Comparison of ENCODE assay signal across 17 cellular contexts in genomic region chr12:6206327-6206726, GRCh38. TPM values are rescaled to one million over a fixed set of nuclear protein-coding genes. Genes with fewer than 3 reads are reported as not detected.
A peak's percentile ranks its signal among the peaks of the same experiment; 100 is the strongest.
DNase-seq lines count a peak whose midpoint lies in the region; ATAC-seq and TF ChIP-seq lines count a peak whose summit lies in the region.
"Had no signal": no experiment of that assay in that cellular context is flagged by ENCODE, and none has a peak within 500 bp of the region (broad histone marks: within the 10 kb centered on the region; RNA-seq: fewer than 3 reads in every experiment).

No MANE protein-coding gene starts in this region.

- peaks cover 0 to 33% (median 7%) of the 10 kb centered on the region in 9 donors for H3K36me3 ChIP-seq in heart left ventricle
- peaks cover 4% of the 10 kb centered on the region for H3K36me3 ChIP-seq in right atrium auricular region
- H3K36me3 ChIP-seq in rectal smooth muscle tissue (ENCODE audit: control insufficient read depth, insufficient read depth, low read length), result no peaks in the 10 kb centered on the region
- H3K36me3 ChIP-seq in vagina, result no peaks in the 10 kb centered on the region

- WGBS in heart left ventricle, 4 donors, result 62 to 76% (median 66%) methylated on average over 4 of the region's 4 CpGs

- POLR2A ChIA-PET in activated CD4-positive, alpha-beta T cell treated with anti-CD3 and anti-CD28 coated beads for 36 hours (lab: Charles Lee), result no interaction called here

- peak overlapping the region; percentile 54 to 99 (median 94) for H3K27ac ChIP-seq in heart left ventricle
- H3K27ac ChIP-seq in right atrium auricular region, result peak overlapping the region; percentile 92 to 94
- H3K27ac ChIP-seq in rectal smooth muscle tissue (ENCODE audit: low read depth, low read length), result peak overlapping the region; percentile 98
- peak overlapping the region; percentile 91 for H3K27ac ChIP-seq in vagina

- ATAC-seq in heart left ventricle (peak in 2 of 4 donors; percentile 11 to 40), Right ventricle myocardium superior (ENCODE audit: poor library complexity) (no peak), HG02938 (IDR thresholded peaks at IDR 0.05; ENCODE audit: unreplicated experiment) (no peak)
- no peak for ATAC-seq in activated CD4-positive, alpha-beta T cell treated with anti-CD3 and anti-CD28 coated beads for 36 hours
- ATAC-seq: natural killer cell had no signal

- no peak for TF ChIP-seq CTCF in heart left ventricle (IDR thresholded peaks at IDR 0.05)
- TF ChIP-seq CTCF in right atrium auricular region (IDR thresholded peaks at IDR 0.05), result no peak
- TF ChIP-seq CTCF in vagina (IDR thresholded peaks at IDR 0.05), result no peak

- peaks cover 7 to 98% (median 71%) of the 10 kb centered on the region in 12 donors for H3K4me1 ChIP-seq in heart left ventricle
- H3K4me1 ChIP-seq in right atrium auricular region, result peaks cover 0 to 76% of the 10 kb centered on the region in 2 donors
- H3K4me1 ChIP-seq in rectal smooth muscle tissue (ENCODE audit: control insufficient read depth, insufficient read depth, low read length), result peaks cover 67% of the 10 kb centered on the region
- peaks cover 100% of the 10 kb centered on the region for H3K4me1 ChIP-seq in vagina

- no peaks in the 10 kb centered on the region for H3K9me3 ChIP-seq in heart left ventricle
- H3K9me3 ChIP-seq in right atrium auricular region, result no peaks in the 10 kb centered on the region
- H3K9me3 ChIP-seq in vagina, result no peaks in the 10 kb centered on the region
- H3K9me3 ChIP-seq: SJCRH30 had no signal

- intact Hi-C loops in heart left ventricle (cut with DNase I), result no loop called here
- intact Hi-C loops in Right ventricle myocardium superior (cut with DNase I), result no loop called here
- intact Hi-C loops in vagina (cut with DNase I), result loop anchor here (10.0 kb wide), 1 partner anchor 548 kb away; the partner anchor contains the start of gene MLF2
- intact Hi-C loops in activated CD4-positive, alpha-beta T cell treated with anti-CD3 and anti-CD28 coated beads for 36 hours (cut with DNase I, micrococcal nuclease), result no loop called here

- H3K4me1 Mint-ChIP-seq in activated CD4-positive, alpha-beta T cell treated with anti-CD3 and anti-CD28 coated beads for 36 hours, result peaks cover 3% of the 10 kb centered on the region

- TF ChIP-seq POLR2A in heart left ventricle (IDR thresholded peaks at IDR 0.05), result no peak
- no peak for TF ChIP-seq POLR2A in vagina (IDR thresholded peaks at IDR 0.05)

- H3K27me3 ChIP-seq in heart left ventricle, result peaks cover 0 to 8% (median 0%) of the 10 kb centered on the region in 9 donors
- no peaks in the 10 kb centered on the region for H3K27me3 ChIP-seq in right atrium auricular region
- no peaks in the 10 kb centered on the region for H3K27me3 ChIP-seq in rectal smooth muscle tissue (ENCODE audit: control insufficient read depth, insufficient read depth, low read length)
- no peaks in the 10 kb centered on the region for H3K27me3 ChIP-seq in vagina
- H3K27me3 ChIP-seq: SJCRH30 had no signal

- no peak overlapping the region for H3K27ac Mint-ChIP-seq in activated CD4-positive, alpha-beta T cell treated with anti-CD3 and anti-CD28 coated beads for 36 hours
- H3K27ac Mint-ChIP-seq: T-helper 2 cell treated with Interferon-gamma antibody and Interleukin-4, amounts not matched to agents 5 μg/mL and 100 μg/mL, for 36 hours had no signal

- H3K9ac ChIP-seq in rectal smooth muscle tissue (ENCODE audit: low read length), result no peak overlapping the region

- DNase-seq in heart left ventricle, result no peak
- DNase-seq in Right ventricle myocardium superior, result no peak
- DNase-seq in right atrium auricular region (ENCODE audit: low spot score), result no peak
- no peak for DNase-seq in vagina (ENCODE audit: extremely low spot score in 2 of 2)
- DNase-seq in DMS 273 (lab: John Stamatoyannopoulos, UW; ENCODE audit: unreplicated experiment), result no peak
- DNase-seq in activated CD4-positive, alpha-beta T cell treated with anti-CD3 and anti-CD28 coated beads for 36 hours, result no peak
- DNase-seq: 8988T, dermis blood vessel endothelial cell, DMS79 treated with DMSO at 0.1 percent for 48 hours, HCEC 1CT, hypothalamus, natural killer cell, NCI-H187, SJCRH30 had no signal

- peaks cover 27% of the 10 kb centered on the region for H3K27me3 Mint-ChIP-seq in activated CD4-positive, alpha-beta T cell treated with anti-CD3 and anti-CD28 coated beads for 36 hours

- H3K4me3 ChIP-seq in heart left ventricle (no peak overlapping the region), right atrium auricular region (no peak overlapping the region), rectal smooth muscle tissue (ENCODE audit: low read length) (no peak overlapping the region), vagina (no peak overlapping the region)
- H3K4me3 ChIP-seq: SJCRH30 had no signal

- H3K4me3 Mint-ChIP-seq in activated CD4-positive, alpha-beta T cell treated with anti-CD3 and anti-CD28 coated beads for 36 hours, result no peak overlapping the region
- H3K4me3 Mint-ChIP-seq: natural killer cell; T-helper 2 cell treated with Interferon-gamma antibody and Interleukin-4, amounts not matched to agents 5 μg/mL and 100 μg/mL, for 36 hours had no signal

- H3K9me3 Mint-ChIP-seq in activated CD4-positive, alpha-beta T cell treated with anti-CD3 and anti-CD28 coated beads for 36 hours (ENCODE audit: low read depth), result no peaks in the 10 kb centered on the region
- H3K9me3 Mint-ChIP-seq: natural killer cell; T-helper 2 cell treated with Interferon-gamma antibody and Interleukin-4, amounts not matched to agents 5 μg/mL and 100 μg/mL, for 36 hours had no signal

- no peaks in the 10 kb centered on the region for H3K36me3 Mint-ChIP-seq in activated CD4-positive, alpha-beta T cell treated with anti-CD3 and anti-CD28 coated beads for 36 hours (ENCODE audit: low read depth)
- H3K36me3 Mint-ChIP-seq: natural killer cell had no signal

- CTCF ChIA-PET in activated CD4-positive, alpha-beta T cell treated with anti-CD3 and anti-CD28 coated beads for 36 hours (lab: Charles Lee), result interaction anchor here (0.5 to 1.4 kb wide), 4 partner anchors 8 to 170 kb away, joined by 3 to 4 read pairs (median 4); no protein-coding TSS in a partner anchor

RNA-seq across cellular contexts. Expression of gene CD9, which starts 6.1 kb away (rescaled TPM):
- total RNA-seq in heart left ventricle (10 to 100 TPM; 29.9 to 96.1 (median 54.7) TPM), Right ventricle myocardium superior (51.9 TPM), right atrium auricular region (100 to 1,000 TPM; 126 to 230 TPM), vagina (366 TPM)
- 10 to 100 TPM; 63.2 to 87.4 TPM for polyA plus RNA-seq in heart left ventricle
- 10 to 100 TPM; 11.5 to 12.8 TPM for total RNA-seq in activated CD4-positive, alpha-beta T cell treated with anti-CD3 and anti-CD28 coated beads for 36 hours
